ENCODE assay signal across 15 cellular contexts in genomic region chr2:32051836-32052439, GRCh38. TPM values are rescaled to one million over a fixed set of nuclear protein-coding genes. Genes with fewer than 3 reads are reported as not detected.
DNase-seq lines count a peak whose midpoint lies in the region; ATAC-seq and TF ChIP-seq lines count a peak whose summit lies in the region.
"Had no signal": no experiment of that assay in that cellular context is flagged by ENCODE, and none has a peak within 500 bp of the region (broad histone marks: within the 10 kb centered on the region; RNA-seq: fewer than 3 reads in every experiment).

No MANE protein-coding gene starts in this region.

- H4K20me1 ChIP-seq in DND-41 (ENCODE audit: insufficient read depth, low read length) (no peaks in the 10 kb centered on the region), Karpas-422 (ENCODE audit: insufficient read depth, low read depth, low read length) (no peaks in the 10 kb centered on the region)
- H4K20me1 ChIP-seq: BLaER1 had no signal

- intact Hi-C loops in left colon (cut with DNase I, micrococcal nuclease): no loop called here

- no peaks in the 10 kb centered on the region for H3K36me3 ChIP-seq in DND-41 (ENCODE audit: insufficient read depth, low read length)
- H3K36me3 ChIP-seq in Karpas-422 (ENCODE audit: insufficient read depth, low read length): no peaks in the 10 kb centered on the region
- H3K36me3 ChIP-seq: BLaER1 had no signal

- H3K4me3 Mint-ChIP-seq in progenitor cell of endocrine pancreas (ENCODE audit: low read depth): no peak overlapping the region
- H3K4me3 Mint-ChIP-seq: CD14-positive monocyte; CD4-positive, alpha-beta memory T cell had no signal

- H3K9me3 Mint-ChIP-seq in progenitor cell of endocrine pancreas (ENCODE audit: low read depth): no peaks in the 10 kb centered on the region
- H3K9me3 Mint-ChIP-seq: CD14-positive monocyte; CD4-positive, alpha-beta memory T cell had no signal

- no peaks in the 10 kb centered on the region for H3K27me3 ChIP-seq in DND-41 (ENCODE audit: insufficient read depth, low read length, poor library complexity)
- no peaks in the 10 kb centered on the region for H3K27me3 ChIP-seq in Karpas-422 (ENCODE audit: low read length)
- H3K27me3 ChIP-seq: BLaER1 had no signal

- TF ChIP-seq CTCF in DND-41 (IDR thresholded peaks at IDR 0.05; ENCODE audit: borderline replicate concordance, extremely low read depth, low read length, poor library complexity, severe bottlenecking) (no peak), progenitor cell of endocrine pancreas (IDR thresholded peaks at IDR 0.05; ENCODE audit: unreplicated experiment) (no peak)

- H3K4me2 ChIP-seq in DND-41 (ENCODE audit: insufficient read depth, low read length): no peak overlapping the region
- H3K4me2 ChIP-seq in Karpas-422 (ENCODE audit: low read depth, low read length, poor library complexity, severe bottlenecking): no peak overlapping the region
- H3K4me2 ChIP-seq: BLaER1 had no signal

- H3K9me3 ChIP-seq in DND-41 (ENCODE audit: insufficient read depth, low read length, severe bottlenecking) (no peaks in the 10 kb centered on the region), Karpas-422 (ENCODE audit: low read length) (no peaks in the 10 kb centered on the region)
- H3K9me3 ChIP-seq: BLaER1 had no signal

- no peaks in the 10 kb centered on the region for H3K4me1 Mint-ChIP-seq in progenitor cell of endocrine pancreas (ENCODE audit: low read depth)
- H3K4me1 Mint-ChIP-seq: CD14-positive monocyte; CD4-positive, alpha-beta memory T cell had no signal

- no peaks in the 10 kb centered on the region for H3K36me3 Mint-ChIP-seq in progenitor cell of endocrine pancreas (ENCODE audit: insufficient read depth)
- H3K36me3 Mint-ChIP-seq: CD14-positive monocyte; CD4-positive, alpha-beta memory T cell had no signal

- no peaks in the 10 kb centered on the region for H3K9me2 ChIP-seq in Karpas-422 (replicated peaks; ENCODE audit: insufficient read depth, low read length)

- H3K9ac ChIP-seq in DND-41 (ENCODE audit: low read depth, low read length): no peak overlapping the region
- H3K9ac ChIP-seq in Karpas-422 (ENCODE audit: low read length): no peak overlapping the region
- H3K9ac ChIP-seq: BLaER1 had no signal

- H3K27ac ChIP-seq in DND-41 (ENCODE audit: low read length) (no peak overlapping the region), Karpas-422 (ENCODE audit: low read length) (no peak overlapping the region)
- H3K27ac ChIP-seq: BLaER1 had no signal

- peak overlapping the region; percentile 56 for H3K27ac Mint-ChIP-seq in progenitor cell of endocrine pancreas
- H3K27ac Mint-ChIP-seq: CD14-positive monocyte; CD4-positive, alpha-beta memory T cell had no signal

- H3K4me3 ChIP-seq in DND-41 (ENCODE audit: low read depth in 1 of 2, low read length in 2 of 2) (no peak overlapping the region), Karpas-422 (ENCODE audit: low read length) (no peak overlapping the region)
- H3K4me3 ChIP-seq: BLaER1 had no signal

- no peaks in the 10 kb centered on the region for H3K4me1 ChIP-seq in DND-41 (ENCODE audit: insufficient read depth, low read length)
- no peaks in the 10 kb centered on the region for H3K4me1 ChIP-seq in Karpas-422 (ENCODE audit: low read length)
- H3K4me1 ChIP-seq: BLaER1 had no signal

- H2AFZ ChIP-seq in DND-41 (ENCODE audit: low read depth, low read length) (no peak overlapping the region), Karpas-422 (ENCODE audit: low read length) (no peak overlapping the region)

- DNase-seq in DND-41 (no peak), Karpas-422 (peak; percentile 22), left colon (no peak), progenitor cell of endocrine pancreas (ENCODE audit: low spot score, unreplicated experiment) (no peak), GM19240 (ENCODE audit: insufficient read length, low spot score) (no peak), NCI-H2227 treated with DMSO at 0.1 percent for 48 hours (lab: John Stamatoyannopoulos, UW) (no peak)
- DNase-seq: 8988T; Calu3; CD4-positive, alpha-beta memory T cell; GOT3; H7 had no signal

- no peaks in the 10 kb centered on the region for H3K27me3 Mint-ChIP-seq in progenitor cell of endocrine pancreas
- H3K27me3 Mint-ChIP-seq: CD4-positive, alpha-beta memory T cell had no signal

- ATAC-seq in DND-41 (ENCODE audit: insufficient read depth, low read depth): peak; percentile 24; the same call in 1 of the 3 replicates
- ATAC-seq in left colon: peak; percentile 45
- ATAC-seq in HG03432 (IDR thresholded peaks at IDR 0.05; ENCODE audit: unreplicated experiment): no peak
- ATAC-seq: HCT116 had no signal

- H3K79me2 ChIP-seq in DND-41 (ENCODE audit: insufficient read depth, low read length): no peaks in the 10 kb centered on the region
- H3K79me2 ChIP-seq in Karpas-422 (ENCODE audit: low read length): no peaks in the 10 kb centered on the region

RNA-seq across cellular contexts. Expression of gene SPAST, which starts 11.4 kb away (rescaled TPM):
- total RNA-seq in Karpas-422 (2014; rRNA removed; shearing (Covaris generic); ENCODE audit: low replicate concordance): 27.0 and 48.3 TPM in 2 replicates
- total RNA-seq in left colon (10 to 100 TPM; 18.6 TPM), progenitor cell of endocrine pancreas (36.0 and 36.8 TPM in 2 replicates)

RNA-seq across cellular contexts. Expression of gene DPY30, which starts 12.3 kb away (rescaled TPM):
- total RNA-seq in Karpas-422 (2014; rRNA removed; shearing (Covaris generic); ENCODE audit: low replicate concordance): 67.5 and 88.3 TPM in 2 replicates
- 10 to 100 TPM; 40.5 to 50.8 TPM for total RNA-seq in left colon
- total RNA-seq in progenitor cell of endocrine pancreas: 99.2 and 101 TPM in 2 replicates

RNA-seq across cellular contexts. Expression of gene MEMO1, which starts 41.1 kb away (rescaled TPM):
- total RNA-seq in Karpas-422 (2014; rRNA removed; shearing (Covaris generic); ENCODE audit: low replicate concordance): 56.8 and 62.9 TPM in 2 replicates
- total RNA-seq in left colon: 10 to 100 TPM; 28.2 to 29.1 TPM
- 52.3 and 55.6 TPM in 2 replicates for total RNA-seq in progenitor cell of endocrine pancreas
